ENCODE assay signal across 12 cellular contexts in the genomic region with DNA sequence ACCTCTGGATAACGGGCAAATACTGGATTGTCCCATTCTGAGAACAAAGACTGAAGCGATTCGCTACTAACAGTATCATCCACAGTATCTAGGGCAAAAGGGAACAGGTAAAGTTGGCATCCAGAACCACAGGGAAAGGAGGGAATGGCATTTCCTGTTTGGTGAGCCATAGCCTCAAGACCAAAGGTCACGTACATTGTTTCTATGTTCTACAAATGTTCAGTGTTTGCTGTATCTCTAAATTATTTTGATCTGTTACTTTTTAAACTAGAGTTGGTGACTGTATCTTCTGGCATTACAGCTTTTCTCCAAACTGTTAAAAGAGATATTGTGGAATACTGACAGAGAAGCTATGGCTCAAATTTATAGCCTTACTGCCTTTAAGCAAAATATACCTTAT. TPM values are rescaled to one million over a fixed set of nuclear protein-coding genes. Genes with fewer than 3 reads are reported as not detected.
DNase-seq lines count a peak whose midpoint lies in the region; ATAC-seq, FAIRE-seq and TF ChIP-seq lines count a peak whose summit lies in the region.
"Had no signal": no experiment of that assay in that cellular context is flagged by ENCODE, and none has a peak within 500 bp of the region (broad histone marks: within the 10 kb centered on the region; RNA-seq: fewer than 3 reads in every experiment).

No MANE protein-coding gene starts in this region.

- H3K9me3 ChIP-seq in pancreas: no peaks in the 10 kb centered on the region
- H3K9me3 ChIP-seq: HAP-1 had no signal

- peak; percentile 52 for DNase-seq in M059J (ENCODE audit: low read depth)
- DNase-seq in dermis microvascular lymphatic vessel endothelial cell (ENCODE audit: low read depth in 2 of 2): peak; percentile 30 to 57
- DNase-seq in pancreas: no peak
- DNase-seq in germinal center (ENCODE audit: low spot score): no peak
- no peak for DNase-seq in stimulated activated CD4-positive, alpha-beta T cell treated with anti-CD3 and anti-CD28 coated beads, Interleukin-15, amount 100 ng/mL, for 24 hours
- DNase-seq: activated naive CD4-positive, alpha-beta T cell; GF-D8; hippocampal formation; NCI-H1092 had no signal

- no peak overlapping the region for H3K4me3 ChIP-seq in pancreas
- H3K4me3 ChIP-seq: HAP-1, lung had no signal

- FAIRE-seq in pancreas (lab: Jason Lieb, UNC): peak; percentile 70

- peaks cover 0 to 3% (median 0%) of the 10 kb centered on the region in 3 donors for H3K36me3 ChIP-seq in pancreas
- H3K36me3 ChIP-seq: HAP-1 had no signal

- TF ChIP-seq CTCF in pancreas (IDR thresholded peaks at IDR 0.05): no peak

- peak; percentile 89 to 95 (median 92) for ATAC-seq in pancreas
- ATAC-seq in GM18909 (IDR thresholded peaks at IDR 0.05; ENCODE audit: poor library complexity, unreplicated experiment): no peak

- peak overlapping the region; percentile 4 to 72 (median 52) for H3K27ac ChIP-seq in pancreas

- intact Hi-C loops in pancreas (cut with DNase I): no loop called here

- 17 to 30% methylated on average over 4 of the region's 4 CpGs for WGBS in pancreas, 2 donors

- H3K27me3 ChIP-seq in pancreas: no peaks in the 10 kb centered on the region

- H3K4me1 ChIP-seq in pancreas: peaks cover 10 to 26% (median 18%) of the 10 kb centered on the region in 3 donors
- H3K4me1 ChIP-seq: HAP-1 had no signal

RNA-seq across cellular contexts. Expression of gene MLH3, which starts 9.7 kb away (rescaled TPM):
- total RNA-seq in M059J (2014; rRNA removed; shearing (Covaris generic)): 5.0 and 12.4 TPM in 2 replicates
- total RNA-seq in dermis microvascular lymphatic vessel endothelial cell (9.6 and 13.1 TPM in 2 replicates), pancreas (10 to 100 TPM in 5 of 6 donors, 1 to 10 TPM in 1; 9.4 to 23.5 (median 12.0) TPM)
- 10 to 100 TPM; 14.7 to 20.8 TPM for polyA plus RNA-seq in pancreas

RNA-seq across cellular contexts. Expression of gene ACYP1, which starts 22.2 kb away (rescaled TPM):
- total RNA-seq in M059J (2014; rRNA removed; shearing (Covaris generic)): 41.3 and 66.9 TPM in 2 replicates
- 3.3 and 7.4 TPM in 2 replicates for total RNA-seq in dermis microvascular lymphatic vessel endothelial cell
- total RNA-seq in pancreas: 1 to 10 TPM; 2.9 to 9.1 (median 5.0) TPM
- polyA plus RNA-seq in pancreas: 10 to 100 TPM; 11.7 to 17.4 TPM

RNA-seq across cellular contexts. Expression of gene ZC2HC1C, which starts 27.8 kb away (rescaled TPM):
- 1.3 and 9.8 TPM in 2 replicates for total RNA-seq in M059J (2014; rRNA removed; shearing (Covaris generic))
- total RNA-seq in dermis microvascular lymphatic vessel endothelial cell (0.38 and 0.51 TPM in 2 replicates), pancreas (1 to 10 TPM; 2.6 to 7.0 (median 3.6) TPM)
- polyA plus RNA-seq in pancreas: 10 to 100 TPM; 11.9 to 12.1 TPM

RNA-seq across cellular contexts. Expression of gene EIF2B2, which starts 38.9 kb away (rescaled TPM):
- 66.1 and 67.4 TPM in 2 replicates for total RNA-seq in M059J (2014; rRNA removed; shearing (Covaris generic))
- total RNA-seq in dermis microvascular lymphatic vessel endothelial cell (37.2 and 70.8 TPM in 2 replicates), pancreas (10 to 100 TPM; 11.2 to 22.1 (median 16.6) TPM)
- polyA plus RNA-seq in pancreas: 10 to 100 TPM; 12.4 to 19.0 TPM

Comparison
In these comparisons a context has a peak if more than half of its experiments do, and no peak if none do; other contexts are left out.
1. DNase-seq: peak in M059J (single experiment) and dermis microvascular lymphatic vessel endothelial cell (2 of 2); none in pancreas (0 of 6), germinal center (single experiment) and stimulated activated CD4-positive, alpha-beta T cell treated with anti-CD3 and anti-CD28 coated beads, Interleukin-15, amount 100 ng/mL, for 24 hours (single experiment).